In genomic region chr9:137028013-137028280, GRCh38 we compare ENCODE assay signal across 8 cellular contexts. TPM values are rescaled to one million over a fixed set of nuclear protein-coding genes. Genes with fewer than 3 reads are reported as not detected.
DNase-seq lines count a peak whose midpoint lies in the region; ATAC-seq and TF ChIP-seq lines count a peak whose summit lies in the region.

TSS of gene ABCA2 (minus strand) at chr9:137028237. CDS start at chr9:137028140, 97 bp downstream.

- no TSS peak for BruUV-seq in A673 (replicated peaks; lab: Mats Ljungman, UMichigan)

- H3K4me2 ChIP-seq in KMS-11: peak within 1 kb of the TSS; percentile 88

- peak within 1 kb of the TSS; percentile 61 for H3K4me3 ChIP-seq in A673 (ENCODE audit: low read depth, low read length, poor library complexity, severe bottlenecking)
- H3K4me3 ChIP-seq in KMS-11 (IDR thresholded peaks at IDR 0.05; ENCODE audit: insufficient read depth, low read depth, low read length): no peak within 1 kb of the TSS
- peak within 1 kb of the TSS; percentile 41 to 72 (median 59) for H3K4me3 ChIP-seq in transverse colon

- ATAC-seq in central memory CD8-positive, alpha-beta T cell (replicated peaks; ENCODE audit: extremely low read depth, poor library complexity, severe bottlenecking): no peak
- ATAC-seq in memory B cell (ENCODE audit: low read depth) (no peak), HG03571 (IDR thresholded peaks at IDR 0.05; ENCODE audit: unreplicated experiment) (no peak)

- H3K79me2 ChIP-seq in KMS-11 (ENCODE audit: insufficient read depth, low read depth): no peaks in the 10 kb centered on the region

- H3K9me3 Mint-ChIP-seq in central memory CD8-positive, alpha-beta T cell: no peaks in the 10 kb centered on the region
- H3K9me3 Mint-ChIP-seq in memory B cell: no peaks in the 10 kb centered on the region

- peak within 1 kb of the TSS; percentile 86 for H3K4me3 Mint-ChIP-seq in central memory CD8-positive, alpha-beta T cell
- H3K4me3 Mint-ChIP-seq in memory B cell: peak within 1 kb of the TSS; percentile 82

- 0% methylated on average over 2 of the region's 45 CpGs; no CpG with 5 or more reads in 1 of the 2 donors for WGBS in transverse colon (ENCODE audit: low coverage in 1 of 2), 2 donors

- H3K27me3 ChIP-seq in A673 (replicated peaks; ENCODE audit: insufficient read depth, low read depth, low read length, poor library complexity) (no peaks in the 10 kb centered on the region), KMS-11 (ENCODE audit: insufficient read depth, low read depth) (peaks cover 8% of the 10 kb centered on the region; the same call in 1 of the 2 replicates), transverse colon (no peaks in the 10 kb centered on the region)

- TF ChIP-seq CTCF in A673 (conservative IDR thresholded peaks at IDR 0.05; ENCODE audit: low read depth, low read length): no peak
- TF ChIP-seq CTCF in KMS-11 (conservative IDR thresholded peaks at IDR 0.05; ENCODE audit: low read depth, low read length): no peak
- no peak for TF ChIP-seq CTCF in transverse colon (IDR thresholded peaks at IDR 0.05)

- H4K20me1 ChIP-seq in KMS-11 (ENCODE audit: insufficient read depth): no peaks in the 10 kb centered on the region

- H3K27ac ChIP-seq in A673 (ENCODE audit: low read depth, low read length, poor library complexity, severe bottlenecking) (peak within 1 kb of the TSS; percentile 64), KMS-11 (peak within 1 kb of the TSS; percentile 22; the same call in 1 of the 2 replicates), transverse colon (peak within 1 kb of the TSS; percentile 65 to 77 (median 70))

- CTCF ChIA-PET in A673 (lab: Charles Lee): interaction anchor here (0.5 to 0.6 kb wide), 2 partner anchors 15 to 205 kb away, joined by 5 read pairs; no protein-coding TSS in a partner anchor

- no peak for TF ChIP-seq EP300 in transverse colon (IDR thresholded peaks at IDR 0.05; ENCODE audit: low read depth)

- POLR2A ChIA-PET in A673 (lab: Charles Lee; ENCODE audit: low non-redundant PET): no interaction called here

- in situ Hi-C loops in transverse colon (cut with MboI; ENCODE audit: low pct_ligation_motif_present in 1 of 4, low pct_unique_long_range_greater_than_20kb in 1 of 4, low sequenced_read_pairs in 3 of 4): loop anchor here in 2 of 4 donors (25.0 kb wide), 1 partner anchor 241 kb away; the partner anchor contains the start of genes CCDC183 (in 2 of the 2) and TMEM141 (in 2 of the 2)

- H3K9ac ChIP-seq in KMS-11: peak within 1 kb of the TSS; percentile 54; the same call in 1 of the 2 replicates

- H3K4me1 ChIP-seq in A673 (ENCODE audit: insufficient read depth, low read length, poor library complexity, severe bottlenecking): peaks cover 10% of the 10 kb centered on the region
- peaks cover 27% of the 10 kb centered on the region for H3K4me1 ChIP-seq in KMS-11 (ENCODE audit: low read depth, poor library complexity, severe bottlenecking)
- H3K4me1 ChIP-seq in transverse colon: peaks cover 16 to 60% (median 42%) of the 10 kb centered on the region in 4 donors

- H3K4me1 Mint-ChIP-seq in central memory CD8-positive, alpha-beta T cell: peaks cover 44% of the 10 kb centered on the region
- H3K4me1 Mint-ChIP-seq in memory B cell: peaks cover 38% of the 10 kb centered on the region

- H3K9me3 ChIP-seq in A673 (ENCODE audit: low read depth, low read length, poor library complexity, severe bottlenecking): no peaks in the 10 kb centered on the region
- H3K9me3 ChIP-seq in transverse colon: no peaks in the 10 kb centered on the region

- no peak for TF ChIP-seq POLR2A in transverse colon (IDR thresholded peaks at IDR 0.05)

- H3K36me3 Mint-ChIP-seq in central memory CD8-positive, alpha-beta T cell (ENCODE audit: insufficient read depth): peaks cover 16% of the 10 kb centered on the region
- H3K36me3 Mint-ChIP-seq in memory B cell: no peaks in the 10 kb centered on the region

- H3K27ac Mint-ChIP-seq in central memory CD8-positive, alpha-beta T cell (ENCODE audit: low read depth): peak within 1 kb of the TSS; percentile 90
- no peak within 1 kb of the TSS for H3K27ac Mint-ChIP-seq in memory B cell

- H2AFZ ChIP-seq in KMS-11 (ENCODE audit: low read depth): peak within 1 kb of the TSS; percentile 91

- H3K36me3 ChIP-seq in A673 (ENCODE audit: insufficient read depth, low read length, poor library complexity, severe bottlenecking) (no peaks in the 10 kb centered on the region), KMS-11 (ENCODE audit: insufficient read depth) (no peaks in the 10 kb centered on the region), transverse colon (no peaks in the 10 kb centered on the region)

- DNase-seq in A673 (ENCODE audit: low spot score): no peak
- no peak for DNase-seq in central memory CD8-positive, alpha-beta T cell (ENCODE audit: low spot score in 2 of 2)
- no peak for DNase-seq in memory B cell (ENCODE audit: low spot score in 2 of 2)
- no peak for DNase-seq in transverse colon
- no peak for DNase-seq in NCI-H1092 (lab: John Stamatoyannopoulos, UW)
- no peak for DNase-seq in stimulated activated CD4-positive, alpha-beta T cell treated with anti-CD3 and anti-CD28 coated beads, Interleukin-2, amount 100 ng/mL, for 48 hours

- no peaks in the 10 kb centered on the region for H3K27me3 Mint-ChIP-seq in central memory CD8-positive, alpha-beta T cell
- H3K27me3 Mint-ChIP-seq in memory B cell: no peaks in the 10 kb centered on the region

- intact Hi-C loops in A673 (cut with micrococcal nuclease; ENCODE audit: unreplicated experiment) (no loop called here), transverse colon (cut with DNase I; ENCODE audit: low total_unique reads) (no loop called here)

RNA-seq across cellular contexts. Expression of gene ABCA2, which starts in this region (rescaled TPM):
- total RNA-seq in A673 (2021) (27.8 and 38.9 TPM in 2 replicates), transverse colon (100 to 1,000 TPM in 2 of 4 donors, 10 to 100 TPM in 2; 51.1 to 204 (median 96.5) TPM)
